ENCODE assay signal across 14 cellular contexts in genomic region chr16:59180083-59180476, GRCh38.
A peak's percentile ranks its signal among the peaks of the same experiment; 100 is the strongest.
DNase-seq lines count a peak whose midpoint lies in the region; ATAC-seq and TF ChIP-seq lines count a peak whose summit lies in the region.
"Had no signal": no experiment of that assay in that cellular context is flagged by ENCODE, and none has a peak within 500 bp of the region (broad histone marks: within the 10 kb centered on the region; RNA-seq: fewer than 3 reads in every experiment).

No MANE protein-coding gene starts in this region.

- no peaks in the 10 kb centered on the region for H3K9me3 ChIP-seq in vagina
- H3K9me3 ChIP-seq: BLaER1 had no signal

- ATAC-seq in HG02678 (IDR thresholded peaks at IDR 0.05; ENCODE audit: unreplicated experiment): no peak
- ATAC-seq: CD8-positive, alpha-beta T cell; GM23338 had no signal

- no peaks in the 10 kb centered on the region for H3K4me1 ChIP-seq in vagina
- H3K4me1 ChIP-seq: BLaER1 had no signal

- H3K27ac Mint-ChIP-seq in osteocyte (ENCODE audit: unreplicated experiment): peak overlapping the region; percentile 15
- H3K27ac Mint-ChIP-seq: CD8-positive, alpha-beta T cell; GM23338; IgD-negative memory B cell had no signal

- H3K27me3 Mint-ChIP-seq in osteocyte (ENCODE audit: unreplicated experiment): no peaks in the 10 kb centered on the region
- H3K27me3 Mint-ChIP-seq: IgD-negative memory B cell had no signal

- no peaks in the 10 kb centered on the region for H3K36me3 Mint-ChIP-seq in osteocyte (ENCODE audit: unreplicated experiment)
- H3K36me3 Mint-ChIP-seq: CD8-positive, alpha-beta T cell; IgD-negative memory B cell had no signal

- TF ChIP-seq CTCF in LNCaP clone FGC (IDR thresholded peaks at IDR 0.05; ENCODE audit: control insufficient read depth, extremely low read depth, insufficient read depth) (no peak), osteocyte (IDR thresholded peaks at IDR 0.05) (no peak), vagina (IDR thresholded peaks at IDR 0.05) (no peak)

- no peak overlapping the region for H3K4me3 Mint-ChIP-seq in osteocyte (ENCODE audit: unreplicated experiment)
- H3K4me3 Mint-ChIP-seq: CD8-positive, alpha-beta T cell; GM23338; IgD-negative memory B cell had no signal

- H3K9me3 Mint-ChIP-seq in osteocyte (ENCODE audit: unreplicated experiment): no peaks in the 10 kb centered on the region
- H3K9me3 Mint-ChIP-seq: CD8-positive, alpha-beta T cell had no signal

- TF ChIP-seq POLR2A in vagina (IDR thresholded peaks at IDR 0.05): no peak

- peaks cover 15% of the 10 kb centered on the region for H3K4me1 Mint-ChIP-seq in osteocyte (ENCODE audit: unreplicated experiment)
- H3K4me1 Mint-ChIP-seq: IgD-negative memory B cell had no signal

- no peaks in the 10 kb centered on the region for H3K36me3 ChIP-seq in vagina
- H3K36me3 ChIP-seq: BLaER1 had no signal

- DNase-seq in DMS79 treated with DMSO at 0.1 percent for 48 hours (lab: John Stamatoyannopoulos, UW): peak; percentile 25
- no peak for DNase-seq in DMS79 (lab: John Stamatoyannopoulos, UW)
- DNase-seq in LNCaP clone FGC (ENCODE audit: low read depth): peak; percentile 44
- peak; percentile 11 for DNase-seq in SHP77 treated with DMSO at 0.1 percent for 48 hours (lab: John Stamatoyannopoulos, UW)
- DNase-seq in osteocyte (ENCODE audit: extremely low spot score, unreplicated experiment): no peak
- DNase-seq in vagina (ENCODE audit: extremely low spot score in 2 of 2): no peak
- DNase-seq: Calu3; CD8-positive, alpha-beta T cell; HCEC 1CT had no signal

- no peaks in the 10 kb centered on the region for H3K27me3 ChIP-seq in vagina
- H3K27me3 ChIP-seq: BLaER1 had no signal

- intact Hi-C loops in vagina (cut with DNase I): no loop called here

- H3K27ac ChIP-seq in vagina: no peak overlapping the region
- H3K27ac ChIP-seq: 22Rv1, BLaER1 had no signal

- H3K4me3 ChIP-seq in LNCaP clone FGC (ENCODE audit: low read depth, low read length) (no peak overlapping the region), vagina (no peak overlapping the region)
- H3K4me3 ChIP-seq: BLaER1, GM23338 had no signal

Comparison
In these comparisons a context has a peak if more than half of its experiments do, and no peak if none do; other contexts are left out.
1. DNase-seq: peak in DMS79 treated with DMSO at 0.1 percent for 48 hours (single experiment), LNCaP clone FGC (single experiment) and SHP77 treated with DMSO at 0.1 percent for 48 hours (single experiment); none in DMS79 (single experiment), osteocyte (single experiment) and vagina (0 of 2).